In the genomic region with DNA sequence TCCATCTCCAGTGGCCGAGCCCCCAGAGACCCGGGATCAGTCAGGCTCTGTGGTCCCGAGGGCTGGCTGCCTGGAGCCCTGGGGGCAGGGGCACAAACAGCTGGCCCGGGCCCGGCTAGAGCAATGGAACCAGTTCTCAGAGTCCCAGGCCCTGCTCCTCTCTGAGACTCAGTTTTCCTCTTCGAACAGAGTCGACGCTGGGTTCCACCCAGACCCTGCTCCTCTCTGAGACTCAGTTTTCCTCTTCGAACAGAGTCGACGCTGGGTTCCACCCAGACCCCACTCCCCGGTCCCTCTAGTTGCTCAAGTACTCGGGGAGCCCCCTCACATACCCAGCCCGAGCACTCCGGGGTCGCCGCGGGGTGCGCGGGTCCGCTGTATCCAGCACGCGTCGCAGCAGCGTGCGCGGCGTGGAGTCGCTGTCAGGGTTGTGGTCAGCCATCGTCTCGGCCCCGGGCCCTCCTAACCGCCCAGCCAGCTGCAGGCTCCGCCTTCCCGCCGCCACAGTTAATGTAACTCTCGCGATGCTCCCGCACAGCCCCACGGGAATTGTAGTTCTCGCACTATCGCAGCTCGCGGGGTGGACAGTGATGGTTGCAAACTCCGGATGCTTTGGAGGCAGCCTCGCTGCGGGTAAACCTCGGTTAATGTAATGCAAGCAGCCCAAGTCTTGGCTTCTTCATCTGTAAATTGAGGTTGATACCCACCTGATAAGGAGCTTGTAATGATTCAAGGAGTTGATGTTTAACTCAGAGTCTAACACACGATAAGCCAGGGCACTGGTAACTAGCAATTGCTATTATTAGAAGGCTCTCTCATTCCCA, we compare ENCODE assay signal across 1 cellular context.
TF ChIP-seq lines count a peak whose summit lies in the region.

No MANE protein-coding gene starts in this region.

TF ChIP-seq in HepG2, 621 proteins besides CTCF, POLR2A, EP300 and RAD21 (continued from another document and continues in another):
- TF ChIP-seq, protein P1, sequence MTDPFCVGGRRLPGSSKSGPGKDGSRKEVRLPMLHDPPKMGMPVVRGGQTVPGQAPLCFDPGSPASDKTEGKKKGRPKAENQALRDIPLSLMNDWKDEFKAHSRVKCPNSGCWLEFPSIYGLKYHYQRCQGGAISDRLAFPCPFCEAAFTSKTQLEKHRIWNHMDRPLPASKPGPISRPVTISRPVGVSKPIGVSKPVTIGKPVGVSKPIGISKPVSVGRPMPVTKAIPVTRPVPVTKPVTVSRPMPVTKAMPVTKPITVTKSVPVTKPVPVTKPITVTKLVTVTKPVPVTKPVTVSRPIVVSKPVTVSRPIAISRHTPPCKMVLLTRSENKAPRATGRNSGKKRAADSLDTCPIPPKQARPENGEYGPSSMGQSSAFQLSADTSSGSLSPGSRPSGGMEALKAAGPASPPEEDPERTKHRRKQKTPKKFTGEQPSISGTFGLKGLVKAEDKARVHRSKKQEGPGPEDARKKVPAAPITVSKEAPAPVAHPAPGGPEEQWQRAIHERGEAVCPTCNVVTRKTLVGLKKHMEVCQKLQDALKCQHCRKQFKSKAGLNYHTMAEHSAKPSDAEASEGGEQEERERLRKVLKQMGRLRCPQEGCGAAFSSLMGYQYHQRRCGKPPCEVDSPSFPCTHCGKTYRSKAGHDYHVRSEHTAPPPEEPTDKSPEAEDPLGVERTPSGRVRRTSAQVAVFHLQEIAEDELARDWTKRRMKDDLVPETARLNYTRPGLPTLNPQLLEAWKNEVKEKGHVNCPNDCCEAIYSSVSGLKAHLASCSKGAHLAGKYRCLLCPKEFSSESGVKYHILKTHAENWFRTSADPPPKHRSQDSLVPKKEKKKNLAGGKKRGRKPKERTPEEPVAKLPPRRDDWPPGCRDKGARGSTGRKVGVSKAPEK (CRISPR knock-in tag; IDR thresholded peaks at IDR 0.05; ENCODE audit: borderline replicate concordance) = no peak
- TF ChIP-seq ZC3H13 (CRISPR knock-in tag; IDR thresholded peaks at IDR 0.05) = peak; percentile 66
- peak; percentile 97 for TF ChIP-seq POLR2G (IDR thresholded peaks at IDR 0.05; ENCODE audit: low read depth, low read length)
- no peak for TF ChIP-seq HNRNPK (IDR thresholded peaks at IDR 0.05; ENCODE audit: low read depth, low read length, poor library complexity, severe bottlenecking)
- TF ChIP-seq, protein P2, sequence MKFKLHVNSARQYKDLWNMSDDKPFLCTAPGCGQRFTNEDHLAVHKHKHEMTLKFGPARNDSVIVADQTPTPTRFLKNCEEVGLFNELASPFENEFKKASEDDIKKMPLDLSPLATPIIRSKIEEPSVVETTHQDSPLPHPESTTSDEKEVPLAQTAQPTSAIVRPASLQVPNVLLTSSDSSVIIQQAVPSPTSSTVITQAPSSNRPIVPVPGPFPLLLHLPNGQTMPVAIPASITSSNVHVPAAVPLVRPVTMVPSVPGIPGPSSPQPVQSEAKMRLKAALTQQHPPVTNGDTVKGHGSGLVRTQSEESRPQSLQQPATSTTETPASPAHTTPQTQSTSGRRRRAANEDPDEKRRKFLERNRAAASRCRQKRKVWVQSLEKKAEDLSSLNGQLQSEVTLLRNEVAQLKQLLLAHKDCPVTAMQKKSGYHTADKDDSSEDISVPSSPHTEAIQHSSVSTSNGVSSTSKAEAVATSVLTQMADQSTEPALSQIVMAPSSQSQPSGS (CRISPR knock-in tag; IDR thresholded peaks at IDR 0.05) = peak; percentile 76
- peak; percentile 96; the same call in 1 of the 2 replicates for TF ChIP-seq MZF1 (CRISPR knock-in tag; IDR thresholded peaks at IDR 0.05; ENCODE audit: borderline replicate concordance)
- TF ChIP-seq, protein P3, sequence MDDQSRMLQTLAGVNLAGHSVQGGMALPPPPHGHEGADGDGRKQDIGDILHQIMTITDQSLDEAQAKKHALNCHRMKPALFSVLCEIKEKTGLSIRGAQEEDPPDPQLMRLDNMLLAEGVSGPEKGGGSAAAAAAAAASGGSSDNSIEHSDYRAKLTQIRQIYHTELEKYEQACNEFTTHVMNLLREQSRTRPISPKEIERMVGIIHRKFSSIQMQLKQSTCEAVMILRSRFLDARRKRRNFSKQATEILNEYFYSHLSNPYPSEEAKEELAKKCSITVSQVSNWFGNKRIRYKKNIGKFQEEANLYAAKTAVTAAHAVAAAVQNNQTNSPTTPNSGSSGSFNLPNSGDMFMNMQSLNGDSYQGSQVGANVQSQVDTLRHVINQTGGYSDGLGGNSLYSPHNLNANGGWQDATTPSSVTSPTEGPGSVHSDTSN (CRISPR knock-in tag; IDR thresholded peaks at IDR 0.05; ENCODE audit: borderline replicate concordance) = peak; percentile 65; the same call in 1 of the 2 replicates
- TF ChIP-seq, protein P4, sequence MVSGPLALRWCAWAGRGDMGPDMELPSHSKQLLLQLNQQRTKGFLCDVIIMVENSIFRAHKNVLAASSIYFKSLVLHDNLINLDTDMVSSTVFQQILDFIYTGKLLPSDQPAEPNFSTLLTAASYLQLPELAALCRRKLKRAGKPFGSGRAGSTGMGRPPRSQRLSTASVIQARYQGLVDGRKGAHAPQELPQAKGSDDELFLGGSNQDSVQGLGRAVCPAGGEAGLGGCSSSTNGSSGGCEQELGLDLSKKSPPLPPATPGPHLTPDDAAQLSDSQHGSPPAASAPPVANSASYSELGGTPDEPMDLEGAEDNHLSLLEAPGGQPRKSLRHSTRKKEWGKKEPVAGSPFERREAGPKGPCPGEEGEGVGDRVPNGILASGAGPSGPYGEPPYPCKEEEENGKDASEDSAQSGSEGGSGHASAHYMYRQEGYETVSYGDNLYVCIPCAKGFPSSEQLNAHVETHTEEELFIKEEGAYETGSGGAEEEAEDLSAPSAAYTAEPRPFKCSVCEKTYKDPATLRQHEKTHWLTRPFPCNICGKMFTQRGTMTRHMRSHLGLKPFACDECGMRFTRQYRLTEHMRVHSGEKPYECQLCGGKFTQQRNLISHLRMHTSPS (CRISPR knock-in tag; IDR thresholded peaks at IDR 0.05; ENCODE audit: low read depth) = no peak
- TF ChIP-seq NFKBIZ (CRISPR knock-in tag; IDR thresholded peaks at IDR 0.05) = peak; percentile 80; the same call in 1 of the 2 replicates
- TF ChIP-seq ZFYVE20 (CRISPR knock-in tag; IDR thresholded peaks at IDR 0.05; ENCODE audit: borderline replicate concordance, low read depth) = 0 out of 2 replicates have a peak, but pooled peaks have one; percentile 33
- TF ChIP-seq ZNF138 (CRISPR knock-in tag; IDR thresholded peaks at IDR 0.05; ENCODE audit: low read depth) = 0 out of 2 replicates have a peak, but pooled peaks have one; percentile 38
- 0 out of 2 replicates have a peak, but pooled peaks have one; percentile 21 for TF ChIP-seq SMAD9 (CRISPR knock-in tag; IDR thresholded peaks at IDR 0.05)
- TF ChIP-seq ZNF75D (CRISPR knock-in tag; IDR thresholded peaks at IDR 0.05; ENCODE audit: borderline replicate concordance) = no peak
- TF ChIP-seq ZNF569 (CRISPR knock-in tag; IDR thresholded peaks at IDR 0.05; ENCODE audit: borderline replicate concordance) = peak; percentile 86; the same call in 1 of the 2 replicates
- no peak for TF ChIP-seq FIP1L1 (IDR thresholded peaks at IDR 0.05; ENCODE audit: borderline replicate concordance, insufficient read depth, low read depth, low read length)
- TF ChIP-seq, protein P5, sequence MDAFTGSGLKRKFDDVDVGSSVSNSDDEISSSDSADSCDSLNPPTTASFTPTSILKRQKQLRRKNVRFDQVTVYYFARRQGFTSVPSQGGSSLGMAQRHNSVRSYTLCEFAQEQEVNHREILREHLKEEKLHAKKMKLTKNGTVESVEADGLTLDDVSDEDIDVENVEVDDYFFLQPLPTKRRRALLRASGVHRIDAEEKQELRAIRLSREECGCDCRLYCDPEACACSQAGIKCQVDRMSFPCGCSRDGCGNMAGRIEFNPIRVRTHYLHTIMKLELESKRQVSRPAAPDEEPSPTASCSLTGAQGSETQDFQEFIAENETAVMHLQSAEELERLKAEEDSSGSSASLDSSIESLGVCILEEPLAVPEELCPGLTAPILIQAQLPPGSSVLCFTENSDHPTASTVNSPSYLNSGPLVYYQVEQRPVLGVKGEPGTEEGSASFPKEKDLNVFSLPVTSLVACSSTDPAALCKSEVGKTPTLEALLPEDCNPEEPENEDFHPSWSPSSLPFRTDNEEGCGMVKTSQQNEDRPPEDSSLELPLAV (CRISPR knock-in tag; conservative IDR thresholded peaks at IDR 0.05; ENCODE audit: low read depth) = no peak
- no peak for TF ChIP-seq ZNF713 (CRISPR knock-in tag; IDR thresholded peaks at IDR 0.05)
- TF ChIP-seq JARID2 (CRISPR knock-in tag; IDR thresholded peaks at IDR 0.05; ENCODE audit: insufficient replicate concordance) = peak; percentile 97
- TF ChIP-seq, protein P6, sequence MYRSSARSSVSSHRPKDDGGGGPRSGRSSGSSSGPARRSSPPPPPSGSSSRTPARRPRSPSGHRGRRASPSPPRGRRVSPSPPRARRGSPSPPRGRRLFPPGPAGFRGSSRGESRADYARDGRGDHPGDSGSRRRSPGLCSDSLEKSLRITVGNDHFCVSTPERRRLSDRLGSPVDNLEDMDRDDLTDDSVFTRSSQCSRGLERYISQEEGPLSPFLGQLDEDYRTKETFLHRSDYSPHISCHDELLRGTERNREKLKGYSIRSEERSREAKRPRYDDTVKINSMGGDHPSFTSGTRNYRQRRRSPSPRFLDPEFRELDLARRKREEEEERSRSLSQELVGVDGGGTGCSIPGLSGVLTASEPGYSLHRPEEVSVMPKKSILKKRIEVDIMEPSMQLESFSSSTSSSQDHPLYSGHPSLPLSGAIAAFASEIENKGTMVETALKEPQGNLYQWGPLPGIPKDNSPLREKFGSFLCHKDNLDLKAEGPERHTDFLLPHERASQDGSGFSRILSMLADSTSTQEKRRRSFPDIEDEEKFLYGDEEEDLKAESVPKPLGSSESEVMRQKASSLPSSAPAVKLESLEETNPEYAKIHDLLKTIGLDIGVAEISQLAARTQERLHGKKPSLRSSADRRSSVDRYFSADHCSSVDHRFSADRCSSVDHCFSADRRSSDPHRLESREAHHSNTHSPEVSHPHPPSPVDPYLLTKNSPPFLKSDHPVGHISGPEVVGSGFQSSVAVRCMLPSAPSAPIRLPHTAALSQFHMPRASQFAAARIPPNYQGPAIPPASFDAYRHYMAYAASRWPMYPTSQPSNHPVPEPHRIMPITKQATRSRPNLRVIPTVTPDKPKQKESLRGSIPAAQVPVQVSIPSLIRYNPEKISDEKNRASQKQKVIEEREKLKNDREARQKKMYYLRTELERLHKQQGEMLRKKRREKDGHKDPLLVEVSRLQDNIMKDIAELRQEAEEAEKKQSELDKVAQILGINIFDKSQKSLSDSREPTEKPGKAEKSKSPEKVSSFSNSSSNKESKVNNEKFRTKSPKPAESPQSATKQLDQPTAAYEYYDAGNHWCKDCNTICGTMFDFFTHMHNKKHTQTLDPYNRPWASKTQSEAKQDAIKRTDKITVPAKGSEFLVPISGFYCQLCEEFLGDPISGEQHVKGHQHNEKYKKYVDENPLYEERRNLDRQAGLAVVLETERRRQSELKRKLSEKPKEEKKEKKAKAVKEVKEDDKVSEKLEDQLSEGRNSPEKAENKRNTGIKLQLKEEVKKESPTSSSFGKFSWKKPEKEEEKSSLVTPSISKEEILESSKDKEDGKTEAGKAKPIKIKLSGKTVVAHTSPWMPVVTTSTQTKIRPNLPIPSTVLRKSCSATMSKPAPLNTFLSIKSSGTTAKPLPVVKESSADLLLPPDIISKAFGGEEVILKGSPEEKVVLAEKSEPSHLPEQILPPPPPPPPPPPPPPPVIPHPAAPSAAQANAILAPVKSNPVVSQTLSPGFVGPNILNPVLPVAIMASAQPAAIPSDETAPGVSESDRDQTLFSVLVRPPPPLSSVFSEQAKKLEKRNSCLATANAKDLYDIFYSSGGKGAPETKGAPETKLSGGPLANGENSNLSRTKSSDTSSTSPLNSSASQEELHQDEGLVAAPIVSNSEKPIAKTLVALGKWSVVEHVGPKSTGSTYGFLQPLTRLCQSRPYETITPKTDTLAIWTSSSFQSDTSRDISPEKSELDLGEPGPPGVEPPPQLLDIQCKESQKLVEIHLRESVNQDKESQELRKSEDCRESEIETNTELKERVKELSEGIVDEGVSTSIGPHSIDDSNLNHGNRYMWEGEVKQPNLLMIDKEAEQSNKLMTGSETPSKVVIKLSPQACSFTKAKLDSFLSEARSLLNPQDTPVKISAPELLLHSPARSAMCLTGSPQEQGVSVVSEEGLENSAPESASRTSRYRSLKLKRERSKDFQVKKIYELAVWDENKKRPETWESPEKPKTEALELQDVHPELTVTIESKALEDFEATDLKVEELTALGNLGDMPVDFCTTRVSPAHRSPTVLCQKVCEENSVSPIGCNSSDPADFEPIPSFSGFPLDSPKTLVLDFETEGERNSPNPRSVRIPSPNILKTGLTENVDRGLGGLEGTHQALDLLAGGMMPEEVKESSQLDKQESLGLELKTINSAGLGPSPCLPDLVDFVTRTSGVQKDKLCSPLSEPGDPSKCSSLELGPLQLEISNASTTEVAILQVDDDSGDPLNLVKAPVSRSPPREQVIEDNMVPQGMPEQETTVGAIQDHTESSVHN (CRISPR knock-in tag; IDR thresholded peaks at IDR 0.05) = peak; percentile 41; the same call in 1 of the 2 replicates
- TF ChIP-seq WIZ (CRISPR knock-in tag; IDR thresholded peaks at IDR 0.05) = peak; percentile 63; the same call in 1 of the 2 replicates
- TF ChIP-seq, protein P7, sequence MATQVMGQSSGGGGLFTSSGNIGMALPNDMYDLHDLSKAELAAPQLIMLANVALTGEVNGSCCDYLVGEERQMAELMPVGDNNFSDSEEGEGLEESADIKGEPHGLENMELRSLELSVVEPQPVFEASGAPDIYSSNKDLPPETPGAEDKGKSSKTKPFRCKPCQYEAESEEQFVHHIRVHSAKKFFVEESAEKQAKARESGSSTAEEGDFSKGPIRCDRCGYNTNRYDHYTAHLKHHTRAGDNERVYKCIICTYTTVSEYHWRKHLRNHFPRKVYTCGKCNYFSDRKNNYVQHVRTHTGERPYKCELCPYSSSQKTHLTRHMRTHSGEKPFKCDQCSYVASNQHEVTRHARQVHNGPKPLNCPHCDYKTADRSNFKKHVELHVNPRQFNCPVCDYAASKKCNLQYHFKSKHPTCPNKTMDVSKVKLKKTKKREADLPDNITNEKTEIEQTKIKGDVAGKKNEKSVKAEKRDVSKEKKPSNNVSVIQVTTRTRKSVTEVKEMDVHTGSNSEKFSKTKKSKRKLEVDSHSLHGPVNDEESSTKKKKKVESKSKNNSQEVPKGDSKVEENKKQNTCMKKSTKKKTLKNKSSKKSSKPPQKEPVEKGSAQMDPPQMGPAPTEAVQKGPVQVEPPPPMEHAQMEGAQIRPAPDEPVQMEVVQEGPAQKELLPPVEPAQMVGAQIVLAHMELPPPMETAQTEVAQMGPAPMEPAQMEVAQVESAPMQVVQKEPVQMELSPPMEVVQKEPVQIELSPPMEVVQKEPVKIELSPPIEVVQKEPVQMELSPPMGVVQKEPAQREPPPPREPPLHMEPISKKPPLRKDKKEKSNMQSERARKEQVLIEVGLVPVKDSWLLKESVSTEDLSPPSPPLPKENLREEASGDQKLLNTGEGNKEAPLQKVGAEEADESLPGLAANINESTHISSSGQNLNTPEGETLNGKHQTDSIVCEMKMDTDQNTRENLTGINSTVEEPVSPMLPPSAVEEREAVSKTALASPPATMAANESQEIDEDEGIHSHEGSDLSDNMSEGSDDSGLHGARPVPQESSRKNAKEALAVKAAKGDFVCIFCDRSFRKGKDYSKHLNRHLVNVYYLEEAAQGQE (IDR thresholded peaks at IDR 0.05; ENCODE audit: borderline replicate concordance in 1 of 2, low read depth in 1 of 2, low read length in 2 of 2) = peak in 1 of 2 experiments; percentile 55; a peak in 1 of 4 replicates
- no peak for TF ChIP-seq RAD51 (IDR thresholded peaks at IDR 0.05; ENCODE audit: borderline replicate concordance)
- TF ChIP-seq CEBPB (IDR thresholded peaks at IDR 0.05; ENCODE audit: borderline replicate concordance, low read depth, low read length) = no peak
- TF ChIP-seq PITX1 (CRISPR knock-in tag; IDR thresholded peaks at IDR 0.05) = peak; percentile 80
- TF ChIP-seq THAP11 (CRISPR knock-in tag; IDR thresholded peaks at IDR 0.05) = peak; percentile 100
- no peak for TF ChIP-seq TEAD3 (CRISPR knock-in tag; optimal IDR thresholded peaks at IDR 0.05; ENCODE audit: borderline replicate concordance)
- no peak for TF ChIP-seq SNAI1 (CRISPR knock-in tag; IDR thresholded peaks at IDR 0.05; ENCODE audit: borderline replicate concordance)
- TF ChIP-seq ZNF879 (CRISPR knock-in tag; IDR thresholded peaks at IDR 0.05) = peak; percentile 57; the same call in 1 of the 2 replicates
- no peak; the same call in 1 of the 2 replicates for TF ChIP-seq ZNF790 (CRISPR knock-in tag; IDR thresholded peaks at IDR 0.05; ENCODE audit: borderline replicate concordance)
